28 cellular contexts compared by ENCODE assay signal in genomic region chr1:228911225-228911624, GRCh38.
DNase-seq lines count a peak whose midpoint lies in the region; ATAC-seq, FAIRE-seq and TF ChIP-seq lines count a peak whose summit lies in the region.
"Had no signal": no experiment of that assay in that cellular context is flagged by ENCODE, and none has a peak within 500 bp of the region (broad histone marks: within the 10 kb centered on the region; RNA-seq: fewer than 3 reads in every experiment).

No MANE protein-coding gene starts in this region.

- peak overlapping the region; percentile 48; the same call in 1 of the 2 replicates for H3K18ac ChIP-seq in H1 (ENCODE audit: extremely low read depth, low read length)

- H3K9me3 ChIP-seq in H1 (ENCODE audit: insufficient read depth in 2 of 2, low read depth in 1 of 2, low read length in 1 of 2) = peaks cover 0 to 2% of the 10 kb centered on the region in 2 experiments; a peak in 1 of 4 replicates
- H3K9me3 ChIP-seq in neural progenitor cell (ENCODE audit: low read depth) = no peaks in the 10 kb centered on the region
- H3K9me3 ChIP-seq: MG63, thoracic aorta had no signal

- H2BK5ac ChIP-seq in H1 (ENCODE audit: low read depth, low read length) = no peak overlapping the region

- FAIRE-seq in H1 (lab: Jason Lieb, UNC) = no peak
- FAIRE-seq: D721Med, GM12892 had no signal

- DNase-seq in NCI-H524 (lab: John Stamatoyannopoulos, UW) (peak; percentile 58 to 82), NCI-H524 treated with DMSO at 0.1 percent for 48 hours (lab: John Stamatoyannopoulos, UW) (no peak), H1 (ENCODE audit: low read depth in 1 of 2, low spot score in 2 of 2) (peak in 1 of 2 experiments; percentile 43), neural progenitor cell (ENCODE audit: low spot score) (peak; percentile 55), HCEC 1CT (no peak), germinal center (ENCODE audit: low spot score) (no peak)
- DNase-seq in activated naive CD8-positive, alpha-beta T cell treated with anti-CD3 and anti-CD28 coated beads, Interleukin-2, amount 50 U/mL, for 24 hours = no peak
- DNase-seq: 8988T; activated CD4-positive, alpha-beta T cell treated with anti-CD3 and anti-CD28 coated beads for 4 hours; activated gamma-delta T cell treated with Interleukin-2 at 50 U/mL for 16 hours; activated T-cell treated with anti-CD3 and anti-CD28 coated beads, Interleukin-2, amount 50 U/mL, for 1 hour; CD4-positive, alpha-beta T cell; EL; GM23248; MG63; NCI-H2081; NCI-H446; NK-92 treated with Interleukin-12 subunit alpha and Interleukin-12 subunit beta, amount 100 ng/mL, for 24 hours; PC-9; stimulated activated naive CD8-positive, alpha-beta T cell treated with anti-CD3 and anti-CD28 coated beads, Interleukin-15, Interleukin-2, amounts not matched to agents 100 U/mL and 50 U/mL, for 24 hours had no signal

- H4K5ac ChIP-seq in H1 (ENCODE audit: insufficient read length, low read depth, low read length) = no peak overlapping the region

- H3K9ac ChIP-seq in H1 (replicated peaks in 1 of 4; ENCODE audit: extremely low read depth in 1 of 4, low read depth in 3 of 4, low read length in 3 of 4) (no peak overlapping the region), neural progenitor cell (no peak overlapping the region)
- H3K9ac ChIP-seq: GM23248 had no signal

- CTCF ChIA-PET in H1 (lab: Charles Lee; ENCODE audit: partially characterized antibody) = no interaction called here

- H4K91ac ChIP-seq in H1 (replicated peaks; ENCODE audit: insufficient read length, low read length) = no peak overlapping the region

- H2AK5ac ChIP-seq in H1 (ENCODE audit: low read depth, low read length) = no peak overlapping the region

- peaks cover 4% of the 10 kb centered on the region for H3K27me3 Mint-ChIP-seq in neural progenitor cell (ENCODE audit: insufficient read depth, low read depth)
- H3K27me3 Mint-ChIP-seq in activated naive CD8-positive, alpha-beta T cell treated with anti-CD3 and anti-CD28 coated beads, Interleukin-2, amount 50 U/mL, for 24 hours = no peaks in the 10 kb centered on the region
- H3K27me3 Mint-ChIP-seq: CD4-positive, alpha-beta T cell had no signal

- TF ChIP-seq POLR2A in H1 (IDR thresholded peaks at IDR 0.05; ENCODE audit: control extremely low read depth in 1 of 2, low read depth in 2 of 2, low read length in 2 of 2) = no peak

- no peaks in the 10 kb centered on the region for H3K36me3 ChIP-seq in H1 (ENCODE audit: control insufficient read depth in 2 of 4, insufficient read depth in 4 of 4, low read length in 3 of 4)
- no peaks in the 10 kb centered on the region for H3K36me3 ChIP-seq in neural progenitor cell
- no peaks in the 10 kb centered on the region for H3K36me3 ChIP-seq in urinary bladder (ENCODE audit: insufficient read depth)
- H3K36me3 ChIP-seq: MG63, thoracic aorta had no signal

- no peak for TF ChIP-seq EP300 in H1 (IDR thresholded peaks at IDR 0.05; ENCODE audit: borderline replicate concordance in 1 of 2, low read depth in 2 of 2, low read length in 2 of 2)

- no peak overlapping the region for H2BK120ac ChIP-seq in H1 (replicated peaks; ENCODE audit: low read depth, low read length)

- no peak for TF ChIP-seq CTCF in H1 (IDR thresholded peaks at IDR 0.05; ENCODE audit: control extremely low read depth in 1 of 3, insufficient read depth in 1 of 3, low read depth in 1 of 3, low read length in 3 of 3)
- no peak for TF ChIP-seq CTCF in neural progenitor cell (IDR thresholded peaks at IDR 0.05)

- whole genome bisulfite sequencing in H1 (ENCODE audit: extremely low coverage in 1 of 2, insufficient coverage in 1 of 2, insufficient read length in 1 of 2, insufficient replicate concordance in 2 of 2, low coverage in 1 of 2, low lambda C conversion rate in 2 of 2, missing lambda C conversion rate in 1 of 2), 2 experiments = 53% methylated on average over 7 of the region's 7 CpGs; no CpG with 5 or more reads in 1 of the 2 experiments
- WGBS in urinary bladder = 70% methylated on average over 7 of the region's 7 CpGs

- no peak overlapping the region for H2BK12ac ChIP-seq in H1 (ENCODE audit: low read depth, low read length)

- H3K27ac Mint-ChIP-seq in neural progenitor cell = peak overlapping the region; percentile 93
- no peak overlapping the region for H3K27ac Mint-ChIP-seq in activated naive CD8-positive, alpha-beta T cell treated with anti-CD3 and anti-CD28 coated beads, Interleukin-2, amount 50 U/mL, for 24 hours
- H3K27ac Mint-ChIP-seq: CD4-positive, alpha-beta T cell; IgD-negative memory B cell had no signal

- H3K4ac ChIP-seq in H1 (replicated peaks; ENCODE audit: insufficient read length, low read depth, low read length) = no peak overlapping the region

- no peaks in the 10 kb centered on the region for H3K27me3 ChIP-seq in H1 (replicated peaks in 1 of 4; ENCODE audit: control insufficient read depth in 3 of 4, extremely low read depth in 1 of 4, insufficient read depth in 3 of 4, low read length in 3 of 4)
- no peaks in the 10 kb centered on the region for H3K27me3 ChIP-seq in neural progenitor cell
- H3K27me3 ChIP-seq: MG63 had no signal

- H2AFZ ChIP-seq in H1 (ENCODE audit: low read length) (peak overlapping the region; percentile 43; the same call in 1 of the 2 replicates), neural progenitor cell (replicated peaks) (no peak overlapping the region)
- H2AFZ ChIP-seq: GM23248, PC-9 had no signal

- no peak overlapping the region for H3K56ac ChIP-seq in H1 (replicated peaks; ENCODE audit: insufficient read length, low read depth, low read length)

- H3K14ac ChIP-seq in H1 (ENCODE audit: insufficient read length) = no peak overlapping the region

- H2BK20ac ChIP-seq in H1 (ENCODE audit: low read length) = no peak overlapping the region

- peaks cover 3% of the 10 kb centered on the region for H3K36me3 Mint-ChIP-seq in neural progenitor cell
- H3K36me3 Mint-ChIP-seq in activated naive CD8-positive, alpha-beta T cell treated with anti-CD3 and anti-CD28 coated beads, Interleukin-2, amount 50 U/mL, for 24 hours (ENCODE audit: low read depth) = peaks cover 2% of the 10 kb centered on the region
- H3K36me3 Mint-ChIP-seq: IgD-negative memory B cell had no signal

- peak overlapping the region; percentile 68 for H3K4me3 Mint-ChIP-seq in neural progenitor cell
- no peak overlapping the region for H3K4me3 Mint-ChIP-seq in activated naive CD8-positive, alpha-beta T cell treated with anti-CD3 and anti-CD28 coated beads, Interleukin-2, amount 50 U/mL, for 24 hours
- H3K4me3 Mint-ChIP-seq: CD4-positive, alpha-beta T cell; IgD-negative memory B cell had no signal

- peaks cover 36% of the 10 kb centered on the region for H3F3A ChIP-seq in neural progenitor cell (ENCODE audit: low read depth)

- no peak overlapping the region; a peak in 1 of 4 replicates for H3K4me2 ChIP-seq in H1 (ENCODE audit: insufficient read depth in 1 of 2, low read depth in 2 of 2, low read length in 2 of 2)
- peak overlapping the region; percentile 69 for H3K4me2 ChIP-seq in neural progenitor cell
- H3K4me2 ChIP-seq: PC-9 had no signal

- H3K4me3 ChIP-seq in H1 (ENCODE audit: extremely low read depth in 1 of 4, insufficient read depth in 2 of 4, low read depth in 3 of 4, low read length in 4 of 4) = no peak overlapping the region
- H3K4me3 ChIP-seq in neural progenitor cell = peak overlapping the region; percentile 7
- no peak overlapping the region for H3K4me3 ChIP-seq in urinary bladder (ENCODE audit: low read depth, low read length)
- H3K4me3 ChIP-seq: GM23248, lung, MG63, PC-9, thoracic aorta had no signal

- H4K20me1 ChIP-seq in H1 (replicated peaks in 1 of 2; ENCODE audit: control insufficient read depth in 1 of 2, insufficient read depth in 2 of 2, low read length in 2 of 2) = no peaks in the 10 kb centered on the region
- H4K20me1 ChIP-seq in neural progenitor cell (ENCODE audit: low read depth) = no peaks in the 10 kb centered on the region

- H3K79me1 ChIP-seq in H1 (ENCODE audit: low read depth, low read length) = no peaks in the 10 kb centered on the region

- no peak overlapping the region for H4K8ac ChIP-seq in H1 (ENCODE audit: extremely low read depth, insufficient read depth, low read length)

- no peak for TF ChIP-seq RAD21 in H1 (IDR thresholded peaks at IDR 0.05 in 1 of 2, conservative IDR thresholded peaks at IDR 0.05 in 1 of 2; ENCODE audit: low read depth in 2 of 2, low read length in 2 of 2)

- peaks cover 2% of the 10 kb centered on the region for H3K9me3 Mint-ChIP-seq in neural progenitor cell
- peaks cover 3% of the 10 kb centered on the region for H3K9me3 Mint-ChIP-seq in activated naive CD8-positive, alpha-beta T cell treated with anti-CD3 and anti-CD28 coated beads, Interleukin-2, amount 50 U/mL, for 24 hours
- H3K9me3 Mint-ChIP-seq: CD4-positive, alpha-beta T cell had no signal

- H3K79me2 ChIP-seq in H1 (ENCODE audit: control insufficient read depth in 1 of 2, insufficient read depth in 2 of 2, low read length in 2 of 2) = no peaks in the 10 kb centered on the region
- H3K79me2 ChIP-seq in neural progenitor cell (ENCODE audit: low read depth) = no peaks in the 10 kb centered on the region

- peak overlapping the region; percentile 46; the same call in 1 of the 2 replicates for H2BK15ac ChIP-seq in H1 (ENCODE audit: low read length)

- peaks cover 40% of the 10 kb centered on the region for H3K4me1 Mint-ChIP-seq in neural progenitor cell
- no peaks in the 10 kb centered on the region for H3K4me1 Mint-ChIP-seq in activated naive CD8-positive, alpha-beta T cell treated with anti-CD3 and anti-CD28 coated beads, Interleukin-2, amount 50 U/mL, for 24 hours
- H3K4me1 Mint-ChIP-seq: IgD-negative memory B cell had no signal

- POLR2A ChIA-PET in H1 (lab: Charles Lee; ENCODE audit: partially characterized antibody) = no interaction called here

- no peak overlapping the region for H3K23ac ChIP-seq in H1 (ENCODE audit: insufficient read length)

- no peak overlapping the region for H3K27ac ChIP-seq in H1 (ENCODE audit: low read depth, low read length)
- H3K27ac ChIP-seq in neural progenitor cell = peak overlapping the region; percentile 80
- H3K27ac ChIP-seq in urinary bladder (ENCODE audit: low read depth) = peak overlapping the region; percentile 44
- H3K27ac ChIP-seq: epithelial cell of prostate, GM23248, PC-9, thoracic aorta had no signal

- ATAC-seq in activated naive CD8-positive, alpha-beta T cell treated with anti-CD3 and anti-CD28 coated beads, Interleukin-2, amount 50 U/mL, for 24 hours = no peak
- ATAC-seq: Right ventricle myocardium inferior; stimulated activated naive CD8-positive, alpha-beta T cell treated with anti-CD3 and anti-CD28 coated beads, Interleukin-15, Interleukin-2, amounts not matched to agents 100 U/mL and 50 U/mL, for 24 hours had no signal

- H3K23me2 ChIP-seq in H1 (ENCODE audit: low read depth, low read length) = no peaks in the 10 kb centered on the region

- H3K4me1 ChIP-seq in H1 (replicated peaks in 1 of 4; ENCODE audit: control insufficient read depth in 3 of 4, insufficient read depth in 4 of 4, low read length in 3 of 4) (peaks cover 0 to 9% (median 6%) of the 10 kb centered on the region in 4 experiments; a peak in 4 of 7 replicates), neural progenitor cell (peaks cover 42% of the 10 kb centered on the region), urinary bladder (ENCODE audit: insufficient read depth) (no peaks in the 10 kb centered on the region)

TF ChIP-seq in H1, 55 proteins besides CTCF, POLR2A, EP300 and RAD21 (continues in another document):
- no peak for TF ChIP-seq CEBPB (IDR thresholded peaks at IDR 0.05; ENCODE audit: low read depth, low read length)
- TF ChIP-seq EGR1 (IDR thresholded peaks at IDR 0.05; ENCODE audit: borderline replicate concordance, low read depth, low read length) = no peak
- TF ChIP-seq SIRT6 (IDR thresholded peaks at IDR 0.05; ENCODE audit: low read length) = no peak

Comparison
In these comparisons a context has a peak if more than half of its experiments do, and no peak if none do; other contexts are left out.
1. DNase-seq: peak in NCI-H524 (2 of 2) and neural progenitor cell (single experiment); none in NCI-H524 treated with DMSO at 0.1 percent for 48 hours (single experiment), activated naive CD8-positive, alpha-beta T cell treated with anti-CD3 and anti-CD28 coated beads, Interleukin-2, amount 50 U/mL, for 24 hours (single experiment), HCEC 1CT (single experiment) and germinal center (single experiment).